In the genomic region with DNA sequence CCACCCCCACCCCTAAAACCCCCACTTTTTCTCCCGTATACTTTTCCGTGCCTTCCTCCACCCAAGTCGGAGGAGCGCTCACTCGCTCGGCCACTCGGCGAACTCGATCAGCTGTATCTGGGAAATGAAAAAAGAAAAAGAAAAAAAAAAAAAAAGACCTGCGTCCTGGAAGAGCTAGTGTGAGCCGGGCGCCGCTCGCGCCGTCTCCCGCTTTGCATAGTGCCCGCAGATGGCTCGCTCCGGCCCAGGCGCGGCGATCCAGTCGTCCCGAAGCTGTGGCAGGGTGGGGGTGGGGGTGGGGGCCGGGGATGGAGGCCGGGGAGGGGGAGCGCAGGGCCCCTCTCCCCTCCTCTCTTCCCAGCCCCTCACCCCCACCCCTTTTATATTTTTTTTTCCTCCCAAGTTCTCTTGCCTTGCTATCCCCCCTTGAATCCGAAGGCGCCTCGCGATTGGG, we compare ENCODE assay signal across 8 cellular contexts. TPM values are rescaled to one million over a fixed set of nuclear protein-coding genes. Genes with fewer than 3 reads are reported as not detected.
A peak's percentile ranks its signal among the peaks of the same experiment; 100 is the strongest.
DNase-seq lines count a peak whose midpoint lies in the region; ATAC-seq lines count a peak whose summit lies in the region.

No MANE protein-coding gene starts in this region.

- peak overlapping the region; percentile 68 for H3K9ac ChIP-seq in skeletal muscle satellite cell (ENCODE audit: low read depth, low read length)

- peak overlapping the region; percentile 92 for H3K4me3 Mint-ChIP-seq in activated CD4-positive, alpha-beta T cell treated with anti-CD3 and anti-CD28 coated beads, Interleukin-2, amount 10 ng/mL, durations not matched to agents 24 days and 14 days
- H3K4me3 Mint-ChIP-seq in activated CD4-positive, alpha-beta memory T cell treated with anti-CD3 and anti-CD28 coated beads, Interleukin-2, amount 10 ng/mL, durations not matched to agents 7 days and 5 days = peak overlapping the region; percentile 73

- H3K4me1 Mint-ChIP-seq in activated CD4-positive, alpha-beta T cell treated with anti-CD3 and anti-CD28 coated beads, Interleukin-2, amount 10 ng/mL, durations not matched to agents 24 days and 14 days = peaks cover 29% of the 10 kb centered on the region
- H3K4me1 Mint-ChIP-seq in activated CD4-positive, alpha-beta memory T cell treated with anti-CD3 and anti-CD28 coated beads, Interleukin-2, amount 10 ng/mL, durations not matched to agents 7 days and 5 days = peaks cover 23% of the 10 kb centered on the region

- no peaks in the 10 kb centered on the region for H3K9me3 ChIP-seq in skeletal muscle satellite cell (replicated peaks; ENCODE audit: low read length)

- H3K36me3 Mint-ChIP-seq in activated CD4-positive, alpha-beta T cell treated with anti-CD3 and anti-CD28 coated beads, Interleukin-2, amount 10 ng/mL, durations not matched to agents 24 days and 14 days (ENCODE audit: low read depth) = peaks cover 8% of the 10 kb centered on the region
- H3K36me3 Mint-ChIP-seq in activated CD4-positive, alpha-beta memory T cell treated with anti-CD3 and anti-CD28 coated beads, Interleukin-2, amount 10 ng/mL, durations not matched to agents 7 days and 5 days (ENCODE audit: low read depth) = no peaks in the 10 kb centered on the region

- peak overlapping the region; percentile 78 for H3K27ac Mint-ChIP-seq in activated CD4-positive, alpha-beta T cell treated with anti-CD3 and anti-CD28 coated beads, Interleukin-2, amount 10 ng/mL, durations not matched to agents 24 days and 14 days
- H3K27ac Mint-ChIP-seq in activated CD4-positive, alpha-beta memory T cell treated with anti-CD3 and anti-CD28 coated beads, Interleukin-2, amount 10 ng/mL, durations not matched to agents 7 days and 5 days = peak overlapping the region; percentile 9

- H3K27me3 ChIP-seq in skeletal muscle satellite cell (ENCODE audit: control insufficient read depth, insufficient read depth, low read length) = peaks cover 53% of the 10 kb centered on the region

- POLR2A ChIA-PET in activated CD4-positive, alpha-beta memory T cell treated with anti-CD3 and anti-CD28 coated beads, Interleukin-2, amount 10 ng/mL, durations not matched to agents 7 days and 5 days (lab: Charles Lee) = no interaction called here

- intact Hi-C loops in activated CD4-positive, alpha-beta T cell treated with anti-CD3 and anti-CD28 coated beads, Interleukin-2, amount 10 ng/mL, durations not matched to agents 24 days and 14 days (cut with micrococcal nuclease) = loop anchor here (5.0 kb wide), 1 partner anchor 200 kb away; no protein-coding TSS in a partner anchor
- intact Hi-C loops in left cardiac atrium (cut with DNase I) = loop anchor here in 1 of 2 donors (5.0 to 10.0 kb wide), 2 partner anchors 125 to 603 kb away; no protein-coding TSS in a partner anchor

- DNase-seq in activated CD4-positive, alpha-beta T cell treated with anti-CD3 and anti-CD28 coated beads, Interleukin-2, amount 10 ng/mL, durations not matched to agents 24 days and 14 days = peak; percentile 60
- DNase-seq in activated CD4-positive, alpha-beta T cell treated with anti-CD3 and anti-CD28 coated beads for 48 hours = no peak
- no peak for DNase-seq in activated CD4-positive, alpha-beta memory T cell treated with anti-CD3 and anti-CD28 coated beads, Interleukin-2, amount 10 ng/mL, durations not matched to agents 7 days and 5 days
- peak; percentile 60 for DNase-seq in left cardiac atrium
- no peak for DNase-seq in DMS114 treated with DMSO at 0.1 percent for 48 hours (lab: John Stamatoyannopoulos, UW; ENCODE audit: unreplicated experiment)
- no peak for DNase-seq in SKM-1 treated with dmso at 0.1 percent for 144 hours (lab: John Stamatoyannopoulos, UW; ENCODE audit: unreplicated experiment)

- peaks cover 22% of the 10 kb centered on the region for H3K4me1 ChIP-seq in skeletal muscle satellite cell (ENCODE audit: control insufficient read depth, insufficient read depth, low read length)

- CTCF ChIA-PET in activated CD4-positive, alpha-beta memory T cell treated with anti-CD3 and anti-CD28 coated beads, Interleukin-2, amount 10 ng/mL, durations not matched to agents 7 days and 5 days (lab: Charles Lee) = no interaction called here

- H3K9me3 Mint-ChIP-seq in activated CD4-positive, alpha-beta T cell treated with anti-CD3 and anti-CD28 coated beads, Interleukin-2, amount 10 ng/mL, durations not matched to agents 24 days and 14 days = peaks cover 15% of the 10 kb centered on the region
- H3K9me3 Mint-ChIP-seq in activated CD4-positive, alpha-beta memory T cell treated with anti-CD3 and anti-CD28 coated beads, Interleukin-2, amount 10 ng/mL, durations not matched to agents 7 days and 5 days = no peaks in the 10 kb centered on the region

- H3K4me2 ChIP-seq in skeletal muscle satellite cell (ENCODE audit: low read length) = peak overlapping the region; percentile 94

- ATAC-seq in HG03108 (IDR thresholded peaks at IDR 0.05; ENCODE audit: unreplicated experiment) (peak; percentile 30), left cardiac atrium (peak; percentile 39 to 40)

- peaks cover 86% of the 10 kb centered on the region for H3K27me3 Mint-ChIP-seq in activated CD4-positive, alpha-beta T cell treated with anti-CD3 and anti-CD28 coated beads, Interleukin-2, amount 10 ng/mL, durations not matched to agents 24 days and 14 days
- peaks cover 85% of the 10 kb centered on the region for H3K27me3 Mint-ChIP-seq in activated CD4-positive, alpha-beta memory T cell treated with anti-CD3 and anti-CD28 coated beads, Interleukin-2, amount 10 ng/mL, durations not matched to agents 7 days and 5 days

- H3K36me3 ChIP-seq in skeletal muscle satellite cell (ENCODE audit: insufficient read depth, low read length) = no peaks in the 10 kb centered on the region

- H3K4me3 ChIP-seq in skeletal muscle satellite cell (ENCODE audit: low read length) = peak overlapping the region; percentile 80

RNA-seq across cellular contexts. Expression of gene PROX1, which starts 0.3 kb away (rescaled TPM):
- not detected in 2 replicates for total RNA-seq in activated CD4-positive, alpha-beta T cell treated with anti-CD3 and anti-CD28 coated beads, Interleukin-2, amount 10 ng/mL, durations not matched to agents 24 days and 14 days
- under 1 TPM in 1 of 2 experiments, not detected in 1; 0.08 TPM for total RNA-seq in activated CD4-positive, alpha-beta memory T cell treated with anti-CD3 and anti-CD28 coated beads, Interleukin-2, amount 10 ng/mL, durations not matched to agents 7 days and 5 days
- 10 to 100 TPM; 59.5 to 77.9 TPM for total RNA-seq in left cardiac atrium
- total RNA-seq in skeletal muscle satellite cell (2012; rRNA removed) = 0.22 and 0.25 TPM in 2 replicates

Comparison
In these comparisons a context has a peak if more than half of its experiments do, and no peak if none do; other contexts are left out.
1. DNase-seq: peak in activated CD4-positive, alpha-beta T cell treated with anti-CD3 and anti-CD28 coated beads, Interleukin-2, amount 10 ng/mL, durations not matched to agents 24 days and 14 days (single experiment) and left cardiac atrium (single experiment); none in activated CD4-positive, alpha-beta T cell treated with anti-CD3 and anti-CD28 coated beads for 48 hours (single experiment), activated CD4-positive, alpha-beta memory T cell treated with anti-CD3 and anti-CD28 coated beads, Interleukin-2, amount 10 ng/mL, durations not matched to agents 7 days and 5 days (single experiment), DMS114 treated with DMSO at 0.1 percent for 48 hours (single experiment) and SKM-1 treated with dmso at 0.1 percent for 144 hours (single experiment).
2. RNA of gene PROX1, which starts 0.3 kb away (total RNA-seq): 59.5 to 77.9 TPM in left cardiac atrium; 0.08 TPM in activated CD4-positive, alpha-beta memory T cell treated with anti-CD3 and anti-CD28 coated beads, Interleukin-2, amount 10 ng/mL, durations not matched to agents 7 days and 5 days and not detected in activated CD4-positive, alpha-beta T cell treated with anti-CD3 and anti-CD28 coated beads, Interleukin-2, amount 10 ng/mL, durations not matched to agents 24 days and 14 days; every median in the first group is over 10 times any median in the second.